17 cellular contexts compared by ENCODE assay signal in genomic region chr2:7752291-7752690, GRCh38.
DNase-seq lines count a peak whose midpoint lies in the region; ATAC-seq and TF ChIP-seq lines count a peak whose summit lies in the region.
"Had no signal": no experiment of that assay in that cellular context is flagged by ENCODE, and none has a peak within 500 bp of the region (broad histone marks: within the 10 kb centered on the region; RNA-seq: fewer than 3 reads in every experiment).

No MANE protein-coding gene starts in this region.

- no peak for TF ChIP-seq CTCF in GM23338 (conservative IDR thresholded peaks at IDR 0.05; ENCODE audit: low read depth in 2 of 2)

- H3F3A ChIP-seq in GM23338 (replicated peaks; ENCODE audit: low read depth) = no peaks in the 10 kb centered on the region

- ATAC-seq in GM23338 = no peak
- ATAC-seq in SK-N-SH treated with all-trans-retinoic acid at 6 μM for 48 hours = peak; percentile 76
- ATAC-seq in HG03469 (IDR thresholded peaks at IDR 0.05; ENCODE audit: unreplicated experiment) = no peak
- no peak for ATAC-seq in GM18873 (IDR thresholded peaks at IDR 0.05; ENCODE audit: low FRiP score, unreplicated experiment)
- ATAC-seq: CD8-positive, alpha-beta T cell; GM12878; HepG2 had no signal

- peak overlapping the region; percentile 25; the same call in 1 of the 2 replicates for H2AFZ ChIP-seq in GM23338

- no peak overlapping the region for H3K27ac Mint-ChIP-seq in GM23338
- H3K27ac Mint-ChIP-seq: CD14-positive monocyte; CD8-positive, alpha-beta T cell; HFFc6 had no signal

- H3K9me2 ChIP-seq in GM23338 (ENCODE audit: insufficient read depth) = no peaks in the 10 kb centered on the region; the same call in 1 of the 2 replicates

- H3K79me2 ChIP-seq in GM23338 (replicated peaks; ENCODE audit: insufficient read depth) = no peaks in the 10 kb centered on the region

- no peaks in the 10 kb centered on the region for H3K27me3 ChIP-seq in GM23338 (ENCODE audit: insufficient read depth)

- no peak overlapping the region for H3K4me3 ChIP-seq in GM23338
- H3K4me3 ChIP-seq: GM12878, HAP-1 had no signal

- no peaks in the 10 kb centered on the region for H3K4me1 ChIP-seq in GM23338 (ENCODE audit: insufficient read depth)
- H3K4me1 ChIP-seq: HAP-1 had no signal

- no peak overlapping the region for H3K4me2 ChIP-seq in GM23338

- no peak overlapping the region for H3K4me3 Mint-ChIP-seq in GM23338
- H3K4me3 Mint-ChIP-seq: CD14-positive monocyte; CD8-positive, alpha-beta T cell; HFFc6 had no signal

- DNase-seq in DMS 273 (lab: John Stamatoyannopoulos, UW; ENCODE audit: unreplicated experiment) = peak; percentile 4
- DNase-seq in DMS 273 treated with DMSO at 0.1 percent for 48 hours (lab: John Stamatoyannopoulos, UW) = no peak
- no peak for DNase-seq in GM23338 (ENCODE audit: low spot score)
- peak; percentile 3 for DNase-seq in pons (ENCODE audit: low spot score)
- no peak for DNase-seq in HCEC 1CT
- DNase-seq: CD8-positive, alpha-beta T cell; COR-L47; DMS53; HFFc6 had no signal

- H3K27ac ChIP-seq in GM23338 (ENCODE audit: low read depth) = no peak overlapping the region
- H3K27ac ChIP-seq: 22Rv1 had no signal

- H3K9me3 Mint-ChIP-seq in GM23338 = peaks cover 11% of the 10 kb centered on the region

- peaks cover 15% of the 10 kb centered on the region; the same call in 1 of the 3 replicates for H3K36me3 Mint-ChIP-seq in GM23338 (ENCODE audit: low read depth)

- H3K4me1 Mint-ChIP-seq in GM23338 = peaks cover 4% of the 10 kb centered on the region
- H3K4me1 Mint-ChIP-seq: CD14-positive monocyte had no signal

- H4K20me1 ChIP-seq in GM23338 (replicated peaks; ENCODE audit: insufficient read depth) = no peaks in the 10 kb centered on the region

- H3K27me3 Mint-ChIP-seq in GM23338 (ENCODE audit: insufficient read depth, low read depth, poor library complexity) = no peaks in the 10 kb centered on the region

- no peaks in the 10 kb centered on the region; the same call in 1 of the 2 replicates for H3K36me3 ChIP-seq in GM23338 (ENCODE audit: insufficient read depth)
- H3K36me3 ChIP-seq: HAP-1 had no signal

TF ChIP-seq in GM23338, 12 proteins besides CTCF, POLR2A, EP300 and RAD21 (continues in another document):
- TF ChIP-seq POLR2AphosphoS5 (IDR thresholded peaks at IDR 0.05; ENCODE audit: low read depth) (no peak), EZH2phosphoT487 (IDR thresholded peaks at IDR 0.05; ENCODE audit: unreplicated experiment) (no peak), REST (IDR thresholded peaks at IDR 0.05; ENCODE audit: unreplicated experiment) (no peak)

TF ChIP-seq in SK-N-SH treated with all-trans-retinoic acid at 6 μM for 48 hours, 23 proteins besides CTCF, POLR2A, EP300 and RAD21:
- no peak for TF ChIP-seq RARB (CRISPR knock-in tag; IDR thresholded peaks at IDR 0.05)
- TF ChIP-seq PATZ1 (CRISPR knock-in tag; IDR thresholded peaks at IDR 0.05; ENCODE audit: borderline replicate concordance) = no peak
- TF ChIP-seq CREB5 (CRISPR knock-in tag; IDR thresholded peaks at IDR 0.05; ENCODE audit: low read depth) = no peak
- no peak for TF ChIP-seq TSHZ2 (CRISPR knock-in tag; IDR thresholded peaks at IDR 0.05)
- no peak for TF ChIP-seq ESRRG (CRISPR knock-in tag; IDR thresholded peaks at IDR 0.05)
- no peak for TF ChIP-seq ZNF70 (CRISPR knock-in tag; IDR thresholded peaks at IDR 0.05)
- no peak for TF ChIP-seq CSRNP3 (CRISPR knock-in tag; IDR thresholded peaks at IDR 0.05)
- TF ChIP-seq ZNF8 (CRISPR knock-in tag; IDR thresholded peaks at IDR 0.05) = no peak
- TF ChIP-seq BACH2 (CRISPR knock-in tag; IDR thresholded peaks at IDR 0.05; ENCODE audit: borderline replicate concordance) = no peak
- TF ChIP-seq ZC3H10 (CRISPR knock-in tag; IDR thresholded peaks at IDR 0.05) = no peak
- TF ChIP-seq ZFP30 (CRISPR knock-in tag; IDR thresholded peaks at IDR 0.05) = no peak
- TF ChIP-seq ISL1 (CRISPR knock-in tag; IDR thresholded peaks at IDR 0.05) = peak; percentile 62; the same call in 1 of the 2 replicates
- no peak for TF ChIP-seq PPARA (CRISPR knock-in tag; IDR thresholded peaks at IDR 0.05; ENCODE audit: borderline replicate concordance)
- TF ChIP-seq TCF4 (CRISPR knock-in tag; IDR thresholded peaks at IDR 0.05; ENCODE audit: borderline replicate concordance) = peak; percentile 48; the same call in 1 of the 2 replicates

Comparison
In these comparisons a context has a peak if more than half of its experiments do, and no peak if none do; other contexts are left out.
1. DNase-seq: peak in DMS 273 (single experiment) and pons (single experiment); none in DMS 273 treated with DMSO at 0.1 percent for 48 hours (single experiment), GM23338 (single experiment) and HCEC 1CT (single experiment).